ENCODE assay signal across 26 cellular contexts in genomic region chr22:43539572-43540533, GRCh38.
"Had no signal": no experiment of that assay in that cellular context is flagged by ENCODE, and none has a peak within 500 bp of the region (broad histone marks: within the 10 kb centered on the region; RNA-seq: fewer than 3 reads in every experiment).

No MANE protein-coding gene starts in this region.

- H3K27ac Mint-ChIP-seq: activated CD8-positive, alpha-beta memory T cell treated with anti-CD3 and anti-CD28 coated beads, Interleukin-2, amount 10 ng/mL, durations not matched to agents 7 days and 5 days; activated naive CD8-positive, alpha-beta T cell treated with anti-CD3 and anti-CD28 coated beads, Interleukin-2, amount 10 ng/mL, durations not matched to agents 7 days and 5 days; activated T-helper 17 cell treated with anti-CD3 and anti-CD28 coated beads, Interleukin-2, amount 50 U/mL, for 72 hours; T-cell had no signal

- H3K4me3 ChIP-seq: adrenal gland, SK-N-MC had no signal

- H3K4me1 ChIP-seq: adrenal gland had no signal

- H3K27ac ChIP-seq: adrenal gland, SK-N-MC, VCaP had no signal

- H3K9me3 Mint-ChIP-seq: activated naive CD8-positive, alpha-beta T cell treated with anti-CD3 and anti-CD28 coated beads, Interleukin-2, amount 10 ng/mL, durations not matched to agents 7 days and 5 days; activated T-helper 17 cell treated with anti-CD3 and anti-CD28 coated beads, Interleukin-2, amount 50 U/mL, for 72 hours; T-cell had no signal

- H3K4me3 Mint-ChIP-seq: activated CD8-positive, alpha-beta memory T cell treated with anti-CD3 and anti-CD28 coated beads, Interleukin-2, amount 10 ng/mL, durations not matched to agents 7 days and 5 days; activated naive CD8-positive, alpha-beta T cell treated with anti-CD3 and anti-CD28 coated beads, Interleukin-2, amount 10 ng/mL, durations not matched to agents 7 days and 5 days; activated T-helper 17 cell treated with anti-CD3 and anti-CD28 coated beads, Interleukin-2, amount 50 U/mL, for 72 hours; T-cell had no signal

- H3K27me3 ChIP-seq: adrenal gland had no signal

- H3K36me3 Mint-ChIP-seq: activated CD8-positive, alpha-beta memory T cell treated with anti-CD3 and anti-CD28 coated beads, Interleukin-2, amount 10 ng/mL, durations not matched to agents 7 days and 5 days; activated naive CD8-positive, alpha-beta T cell treated with anti-CD3 and anti-CD28 coated beads, Interleukin-2, amount 10 ng/mL, durations not matched to agents 7 days and 5 days; T-cell had no signal

- DNase-seq: activated CD4-positive, alpha-beta T cell treated with anti-CD3 and anti-CD28 coated beads for 48 hours; activated CD4-positive, alpha-beta T cell treated with anti-CD3 and anti-CD28 coated beads, Interleukin-2, amount 50 U/mL, for 48 hours; activated CD8-positive, alpha-beta memory T cell treated with anti-CD3 and anti-CD28 coated beads, Interleukin-2, amount 10 ng/mL, durations not matched to agents 7 days and 5 days; activated naive CD4-positive, alpha-beta T cell treated with anti-CD3 and anti-CD28 coated beads, Interleukin-2, amount 50 U/mL, for 16 hours; activated naive CD8-positive, alpha-beta T cell treated with anti-CD3 and anti-CD28 coated beads, Interleukin-2, amount 10 ng/mL, durations not matched to agents 7 days and 5 days; activated T-cell treated with anti-CD3 and anti-CD28 coated beads for 4 hours; anterior cingulate cortex; caudate nucleus; IMR-90; Kasumi-1; KBM-7; NCI-H1048; NCI-H2081 treated with DMSO at 0.1 percent for 48 hours; NCI-H510A; NK-92 treated with Interleukin-12 subunit alpha and Interleukin-12 subunit beta, amount 100 ng/mL, for 24 hours; OCI-M1; RPMI8226; T-cell; T-helper 2 cell; T1000 had no signal

- ATAC-seq: activated CD8-positive, alpha-beta memory T cell treated with anti-CD3 and anti-CD28 coated beads, Interleukin-2, amount 10 ng/mL, durations not matched to agents 7 days and 5 days; activated T-helper 17 cell treated with anti-CD3 and anti-CD28 coated beads, Interleukin-2, amount 50 U/mL, for 72 hours; Panc1; Right ventricle myocardium inferior; T-cell had no signal

- H3K36me3 ChIP-seq: adrenal gland had no signal

- H3K4me1 Mint-ChIP-seq: activated CD8-positive, alpha-beta memory T cell treated with anti-CD3 and anti-CD28 coated beads, Interleukin-2, amount 10 ng/mL, durations not matched to agents 7 days and 5 days; activated naive CD8-positive, alpha-beta T cell treated with anti-CD3 and anti-CD28 coated beads, Interleukin-2, amount 10 ng/mL, durations not matched to agents 7 days and 5 days; activated T-helper 17 cell treated with anti-CD3 and anti-CD28 coated beads, Interleukin-2, amount 50 U/mL, for 72 hours; T-cell had no signal
